8 cellular contexts compared by ENCODE assay signal in the genomic region with DNA sequence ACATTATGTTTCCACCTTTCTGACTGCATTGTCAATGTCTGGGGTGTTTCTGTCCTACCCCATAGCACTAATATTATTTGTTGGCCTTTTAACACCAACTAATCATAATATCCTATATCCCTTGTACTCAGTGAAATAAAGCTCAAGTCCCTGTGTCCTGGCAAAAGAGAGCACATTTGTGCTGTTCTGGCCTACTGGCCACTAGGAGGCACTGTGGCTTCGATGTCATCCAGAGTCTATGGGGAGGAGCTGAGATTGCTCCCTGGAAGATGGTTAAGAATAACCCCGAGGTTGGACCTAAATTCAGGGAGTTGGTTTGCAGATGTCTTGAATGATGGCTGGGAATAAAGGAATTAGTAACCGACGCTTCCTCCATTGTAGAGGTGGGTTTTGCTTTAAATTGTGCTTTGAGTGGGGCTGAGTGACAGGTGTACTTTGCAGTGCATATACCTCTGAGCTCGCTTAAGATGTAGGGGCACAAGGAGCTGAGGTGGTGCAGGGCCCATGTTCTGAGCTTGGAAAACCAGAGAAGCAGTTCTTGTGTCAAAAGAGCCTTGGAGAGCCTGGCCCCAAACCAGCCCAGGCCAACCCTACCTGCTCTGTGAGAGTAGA.
DNase-seq lines count a peak whose midpoint lies in the region; ATAC-seq and TF ChIP-seq lines count a peak whose summit lies in the region.

No MANE protein-coding gene starts in this region.

- peak; percentile 23 for TF ChIP-seq CTCF in neural cell (IDR thresholded peaks at IDR 0.05; ENCODE audit: poor library complexity, severe bottlenecking)

- H2AFZ ChIP-seq in neural cell (ENCODE audit: low read depth, low read length), result no peak overlapping the region

- H3F3A ChIP-seq in neural cell (ENCODE audit: insufficient read depth, low read length, poor library complexity, severe bottlenecking), result no peaks in the 10 kb centered on the region

- DNase-seq in DMS 273 (lab: John Stamatoyannopoulos, UW; ENCODE audit: unreplicated experiment) (peak; percentile 69), DMS 273 treated with DMSO at 0.1 percent for 48 hours (lab: John Stamatoyannopoulos, UW) (no peak), HuH-7.5 (ENCODE audit: low spot score) (no peak)
- DNase-seq in Jurkat, Clone E6-1 (ENCODE audit: low read depth, low spot score), result peak; percentile 79
- DNase-seq in activated CD4-positive, CD25-positive, alpha-beta regulatory T cell treated with anti-CD3 and anti-CD28 coated beads, Interleukin-2, amount 50 U/mL, for 16 hours (ENCODE audit: low read depth, low spot score), result peak; percentile 21
- DNase-seq in effector CD8-positive, alpha-beta T cell (lab: John Stamatoyannopoulos, UW), result peak; percentile 17

- no peaks in the 10 kb centered on the region for H3K9me2 ChIP-seq in neural cell (ENCODE audit: insufficient read depth, low read length)

- peak; percentile 82 for ATAC-seq in GM21619 (IDR thresholded peaks at IDR 0.05; ENCODE audit: unreplicated experiment)

- no peaks in the 10 kb centered on the region for H3K79me2 ChIP-seq in neural cell (replicated peaks; ENCODE audit: insufficient read depth, low read length)

- TF ChIP-seq EP300 in neural cell (conservative IDR thresholded peaks at IDR 0.05; ENCODE audit: poor library complexity, severe bottlenecking), result no peak

- H3K36me3 ChIP-seq in neural cell (ENCODE audit: insufficient read depth, low read length), result no peaks in the 10 kb centered on the region

- H3K9me3 ChIP-seq in neural cell (ENCODE audit: low read length), result no peaks in the 10 kb centered on the region

- H3K27ac ChIP-seq in neural cell (ENCODE audit: low read length), result no peak overlapping the region

- H3K4me2 ChIP-seq in neural cell (ENCODE audit: low read length), result no peak overlapping the region

- peak overlapping the region; percentile 26 for H3K4me3 ChIP-seq in Jurkat, Clone E6-1 (ENCODE audit: low read length)
- no peak overlapping the region for H3K4me3 ChIP-seq in neural cell (ENCODE audit: low read length)

- H4K20me1 ChIP-seq in neural cell (ENCODE audit: insufficient read depth), result no peaks in the 10 kb centered on the region

- H3K27me3 ChIP-seq in neural cell (ENCODE audit: insufficient read depth, low read depth, low read length), result no peaks in the 10 kb centered on the region

- no peak for TF ChIP-seq RAD21 in neural cell (conservative IDR thresholded peaks at IDR 0.05)

- H3K9ac ChIP-seq in neural cell (ENCODE audit: low read length), result no peak overlapping the region

TF ChIP-seq in neural cell, 6 proteins besides CTCF, POLR2A, EP300 and RAD21:
- TF ChIP-seq, protein P1, sequence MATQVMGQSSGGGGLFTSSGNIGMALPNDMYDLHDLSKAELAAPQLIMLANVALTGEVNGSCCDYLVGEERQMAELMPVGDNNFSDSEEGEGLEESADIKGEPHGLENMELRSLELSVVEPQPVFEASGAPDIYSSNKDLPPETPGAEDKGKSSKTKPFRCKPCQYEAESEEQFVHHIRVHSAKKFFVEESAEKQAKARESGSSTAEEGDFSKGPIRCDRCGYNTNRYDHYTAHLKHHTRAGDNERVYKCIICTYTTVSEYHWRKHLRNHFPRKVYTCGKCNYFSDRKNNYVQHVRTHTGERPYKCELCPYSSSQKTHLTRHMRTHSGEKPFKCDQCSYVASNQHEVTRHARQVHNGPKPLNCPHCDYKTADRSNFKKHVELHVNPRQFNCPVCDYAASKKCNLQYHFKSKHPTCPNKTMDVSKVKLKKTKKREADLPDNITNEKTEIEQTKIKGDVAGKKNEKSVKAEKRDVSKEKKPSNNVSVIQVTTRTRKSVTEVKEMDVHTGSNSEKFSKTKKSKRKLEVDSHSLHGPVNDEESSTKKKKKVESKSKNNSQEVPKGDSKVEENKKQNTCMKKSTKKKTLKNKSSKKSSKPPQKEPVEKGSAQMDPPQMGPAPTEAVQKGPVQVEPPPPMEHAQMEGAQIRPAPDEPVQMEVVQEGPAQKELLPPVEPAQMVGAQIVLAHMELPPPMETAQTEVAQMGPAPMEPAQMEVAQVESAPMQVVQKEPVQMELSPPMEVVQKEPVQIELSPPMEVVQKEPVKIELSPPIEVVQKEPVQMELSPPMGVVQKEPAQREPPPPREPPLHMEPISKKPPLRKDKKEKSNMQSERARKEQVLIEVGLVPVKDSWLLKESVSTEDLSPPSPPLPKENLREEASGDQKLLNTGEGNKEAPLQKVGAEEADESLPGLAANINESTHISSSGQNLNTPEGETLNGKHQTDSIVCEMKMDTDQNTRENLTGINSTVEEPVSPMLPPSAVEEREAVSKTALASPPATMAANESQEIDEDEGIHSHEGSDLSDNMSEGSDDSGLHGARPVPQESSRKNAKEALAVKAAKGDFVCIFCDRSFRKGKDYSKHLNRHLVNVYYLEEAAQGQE (IDR thresholded peaks at IDR 0.05; ENCODE audit: borderline replicate concordance), result no peak
- TF ChIP-seq SMC3 (conservative IDR thresholded peaks at IDR 0.05; ENCODE audit: poor library complexity) (no peak), MXI1 (conservative IDR thresholded peaks at IDR 0.05; ENCODE audit: poor library complexity, severe bottlenecking) (no peak), EZH2 (IDR thresholded peaks at IDR 0.05; ENCODE audit: borderline replicate concordance, insufficient read depth, low read length, poor library complexity, severe bottlenecking) (no peak), POLR2AphosphoS5 (IDR thresholded peaks at IDR 0.05) (no peak), TAF1 (IDR thresholded peaks at IDR 0.05; ENCODE audit: low read depth) (no peak)

Comparison
In these comparisons a context has a peak if more than half of its experiments do, and no peak if none do; other contexts are left out.
1. DNase-seq: peak in DMS 273 (single experiment), Jurkat, Clone E6-1 (single experiment), activated CD4-positive, CD25-positive, alpha-beta regulatory T cell treated with anti-CD3 and anti-CD28 coated beads, Interleukin-2, amount 50 U/mL, for 16 hours (single experiment) and effector CD8-positive, alpha-beta T cell (single experiment); none in DMS 273 treated with DMSO at 0.1 percent for 48 hours (single experiment) and HuH-7.5 (single experiment).